In genomic region chr10:93248583-93249227, GRCh38 we compare ENCODE assay signal across 23 cellular contexts.
DNase-seq lines count a peak whose midpoint lies in the region; ATAC-seq and TF ChIP-seq lines count a peak whose summit lies in the region.
"Had no signal": no experiment of that assay in that cellular context is flagged by ENCODE, and none has a peak within 500 bp of the region (broad histone marks: within the 10 kb centered on the region; RNA-seq: fewer than 3 reads in every experiment).

No MANE protein-coding gene starts in this region.

- no CpG with 5 or more reads among the region's 19 CpGs for WGBS in H9 (ENCODE audit: extremely low coverage, insufficient read length, low lambda C conversion rate)
- WGBS in mesendoderm (ENCODE audit: extremely low coverage, insufficient coverage, low lambda C conversion rate), result no CpG with 5 or more reads among the region's 19 CpGs
- 54 to 57% methylated on average over 19 of the region's 19 CpGs for WGBS in heart right ventricle, 2 donors

- H3K9ac ChIP-seq in H9 (ENCODE audit: extremely low read depth, insufficient read length, low read length) (no peak overlapping the region), mesendoderm (ENCODE audit: low read length) (no peak overlapping the region)

- no peak overlapping the region for H2AK5ac ChIP-seq in H9 (ENCODE audit: insufficient read length, low read length)
- H2AK5ac ChIP-seq in mesendoderm (ENCODE audit: low read length), result peak overlapping the region; percentile 63

- H3K56ac ChIP-seq in H9 (ENCODE audit: insufficient read length, low read depth, low read length), result no peak overlapping the region
- peak overlapping the region; percentile 77 for H3K56ac ChIP-seq in mesendoderm (ENCODE audit: low read length)

- H3T11ph ChIP-seq in H9 (ENCODE audit: low read length), result no peak overlapping the region

- H4K8ac ChIP-seq in H9 (replicated peaks; ENCODE audit: insufficient read length, low read depth, low read length) (no peak overlapping the region), mesendoderm (ENCODE audit: low read depth, low read length) (no peak overlapping the region)

- H3K79me1 ChIP-seq in H9 (ENCODE audit: insufficient read depth, low read depth, low read length, poor library complexity, severe bottlenecking), result no peaks in the 10 kb centered on the region
- no peaks in the 10 kb centered on the region for H3K79me1 ChIP-seq in mesendoderm (ENCODE audit: low read length)

- H3K4ac ChIP-seq in H9 (ENCODE audit: low read depth, low read length) (no peak overlapping the region), mesendoderm (ENCODE audit: low read depth, low read length) (no peak overlapping the region)

- intact Hi-C loops in heart right ventricle (cut with DNase I), result no loop called here

- H3K27ac ChIP-seq in H9 (ENCODE audit: insufficient read length, low read depth, low read length) (no peak overlapping the region), mesendoderm (ENCODE audit: low read depth, low read length) (peak overlapping the region; percentile 82), heart right ventricle (no peak overlapping the region)
- H3K27ac ChIP-seq: SJSA1 had no signal

- H3K36me3 Mint-ChIP-seq in H9 (ENCODE audit: insufficient read depth in 1 of 3, low read depth in 3 of 3) (peaks cover 0 to 2% (median 0%) of the 10 kb centered on the region in 3 experiments; a peak in 2 of 7 replicates), WTC11 (no peaks in the 10 kb centered on the region)
- H3K36me3 Mint-ChIP-seq: CD14-positive monocyte, T-cell had no signal

- no peaks in the 10 kb centered on the region for H3K36me3 ChIP-seq in mesendoderm (ENCODE audit: control insufficient read depth, insufficient read depth, low read length)
- no peaks in the 10 kb centered on the region for H3K36me3 ChIP-seq in heart right ventricle
- H3K36me3 ChIP-seq: BE2C, MG63, SJSA1 had no signal

- H3K27me3 ChIP-seq in H9 (ENCODE audit: insufficient read depth, low read length), result no peaks in the 10 kb centered on the region
- H3K27me3 ChIP-seq in mesendoderm (ENCODE audit: insufficient read depth, low read length, poor library complexity), result no peaks in the 10 kb centered on the region
- peaks cover 0 to 19% (median 6%) of the 10 kb centered on the region in 7 donors for H3K27me3 ChIP-seq in heart right ventricle
- H3K27me3 ChIP-seq: BE2C, MG63, SJSA1 had no signal

- peak; percentile 57 for ATAC-seq in WTC11
- ATAC-seq in heart right ventricle, result no peak
- ATAC-seq in GM19463 (IDR thresholded peaks at IDR 0.05; ENCODE audit: unreplicated experiment), result no peak
- ATAC-seq: GM12878, T-cell had no signal

- no peak overlapping the region for H2AFZ ChIP-seq in H9 (ENCODE audit: low read length)

- H3K4me2 ChIP-seq in H9 (ENCODE audit: insufficient read depth, insufficient read length, low read length) (no peak overlapping the region), mesendoderm (ENCODE audit: low read length) (no peak overlapping the region)

- H2BK12ac ChIP-seq in H9 (ENCODE audit: insufficient read length, low read depth, low read length), result no peak overlapping the region

- no peak overlapping the region for H4K91ac ChIP-seq in H9 (ENCODE audit: insufficient read length, low read depth, low read length)

- H3K18ac ChIP-seq in H9 (ENCODE audit: insufficient read length, low read depth, low read length) (no peak overlapping the region), mesendoderm (ENCODE audit: low read length) (peak overlapping the region; percentile 56)

- peaks cover 23 to 28% of the 10 kb centered on the region in 2 experiments for H3K4me1 Mint-ChIP-seq in H9
- peaks cover 29% of the 10 kb centered on the region for H3K4me1 Mint-ChIP-seq in WTC11
- H3K4me1 Mint-ChIP-seq: CD14-positive monocyte, T-cell had no signal

- H4K20me1 ChIP-seq in H9 (ENCODE audit: control insufficient read depth, insufficient read depth, insufficient read length), result no peaks in the 10 kb centered on the region

- H4K5ac ChIP-seq in H9 (ENCODE audit: insufficient read length, low read depth, low read length) (no peak overlapping the region), mesendoderm (ENCODE audit: low read length) (no peak overlapping the region)

- no peak overlapping the region for H3K23ac ChIP-seq in H9 (ENCODE audit: insufficient read length, low read depth, low read length)
- no peak overlapping the region for H3K23ac ChIP-seq in mesendoderm (ENCODE audit: low read length)

- H2BK15ac ChIP-seq in H9 (ENCODE audit: low read depth, low read length) (no peak overlapping the region), mesendoderm (replicated peaks; ENCODE audit: low read depth) (no peak overlapping the region)

- no peaks in the 10 kb centered on the region for H3K23me2 ChIP-seq in H9 (ENCODE audit: insufficient read length, low read depth, low read length, poor library complexity, severe bottlenecking)

- H3K27me3 Mint-ChIP-seq in H9 (ENCODE audit: low read depth), result no peaks in the 10 kb centered on the region; the same call in none of the 2 replicates
- peaks cover 9% of the 10 kb centered on the region for H3K27me3 Mint-ChIP-seq in WTC11 (ENCODE audit: low read depth)

- H3K4me3 ChIP-seq in mesendoderm (ENCODE audit: low read length) (no peak overlapping the region), heart right ventricle (no peak overlapping the region)
- H3K4me3 ChIP-seq: GM12878, MG63, SJSA1 had no signal

- no peaks in the 10 kb centered on the region for H3K79me2 ChIP-seq in H9 (ENCODE audit: insufficient read depth, low read length)
- H3K79me2 ChIP-seq in mesendoderm (ENCODE audit: control insufficient read depth, insufficient read depth, low read length), result no peaks in the 10 kb centered on the region

- H3K9me3 ChIP-seq in H9 (ENCODE audit: control insufficient read depth, low read depth, low read length) (no peaks in the 10 kb centered on the region), heart right ventricle (no peaks in the 10 kb centered on the region)
- H3K9me3 ChIP-seq: BE2C, MG63, SJSA1 had no signal

- POLR2A ChIA-PET in WTC11 (lab: Charles Lee), result no interaction called here

- no peak overlapping the region for H3K4me3 Mint-ChIP-seq in H9
- no peak overlapping the region for H3K4me3 Mint-ChIP-seq in WTC11
- H3K4me3 Mint-ChIP-seq: CD14-positive monocyte, T-cell had no signal

- no peaks in the 10 kb centered on the region; a peak in 1 of 5 replicates for H3K9me3 Mint-ChIP-seq in H9
- H3K9me3 Mint-ChIP-seq in WTC11, result peaks cover 5% of the 10 kb centered on the region; the same call in 1 of the 2 replicates
- H3K9me3 Mint-ChIP-seq: T-cell had no signal

- no peak overlapping the region; a peak in 1 of 7 replicates for H3K27ac Mint-ChIP-seq in H9
- H3K27ac Mint-ChIP-seq in WTC11, result no peak overlapping the region
- H3K27ac Mint-ChIP-seq: CD14-positive monocyte, T-cell had no signal

- H3K14ac ChIP-seq in H9 (ENCODE audit: insufficient read depth, low read length), result no peak overlapping the region

- DNase-seq in D341Med (ENCODE audit: low spot score) (peak; percentile 57), H9 (peak; percentile 32), WTC11 (ENCODE audit: low spot score) (no peak), mesendoderm (peak; percentile 52), heart right ventricle (no peak), nucleus accumbens (lab: John Stamatoyannopoulos, UW) (no peak)
- DNase-seq: 8988T, ACHN, BE2C, Calu3, GDM1, KG1, MG63, NCI-H187 treated with DMSO at 0.1 percent for 48 hours, NCI-H2171 treated with DMSO at 0.1 percent for 48 hours, NCI-H524, Right ventricle myocardium superior, RPMI8226, T-cell had no signal

- no peak overlapping the region for H2BK20ac ChIP-seq in H9 (ENCODE audit: low read depth, low read length, poor library complexity, severe bottlenecking)

- H3K4me1 ChIP-seq in H9 (ENCODE audit: insufficient read depth, low read length) (no peaks in the 10 kb centered on the region; the same call in 1 of the 2 replicates), mesendoderm (ENCODE audit: control insufficient read depth, low read depth, low read length) (peaks cover 6% of the 10 kb centered on the region), heart right ventricle (no peaks in the 10 kb centered on the region)
- H3K4me1 ChIP-seq: BE2C had no signal

- H2BK120ac ChIP-seq in H9 (ENCODE audit: low read depth, low read length, poor library complexity, severe bottlenecking) (no peak overlapping the region), mesendoderm (ENCODE audit: low read depth, low read length) (no peak overlapping the region)

- TF ChIP-seq CTCF in H9 (conservative IDR thresholded peaks at IDR 0.05) (no peak), WTC11 (IDR thresholded peaks at IDR 0.05) (no peak), heart right ventricle (IDR thresholded peaks at IDR 0.05) (no peak)

- H2BK5ac ChIP-seq in H9 (ENCODE audit: insufficient read length, low read length), result no peak overlapping the region
- peak overlapping the region; percentile 73 for H2BK5ac ChIP-seq in mesendoderm (ENCODE audit: low read length)

- CTCF ChIA-PET in WTC11 (lab: Charles Lee), result no interaction called here

TF ChIP-seq in WTC11, 78 proteins besides CTCF, POLR2A, EP300 and RAD21:
- no peak for TF ChIP-seq NFYB (CRISPR knock-in tag; conservative IDR thresholded peaks at IDR 0.05; ENCODE audit: low read depth)
- TF ChIP-seq ZMAT4 (CRISPR knock-in tag; IDR thresholded peaks at IDR 0.05), result no peak
- peak; percentile 76 for TF ChIP-seq ZNF423 (CRISPR knock-in tag; IDR thresholded peaks at IDR 0.05)
- TF ChIP-seq PREB (CRISPR knock-in tag; IDR thresholded peaks at IDR 0.05; ENCODE audit: borderline replicate concordance), result no peak
- no peak for TF ChIP-seq TEAD4 (CRISPR knock-in tag; IDR thresholded peaks at IDR 0.05)
- peak; percentile 36; the same call in 1 of the 2 replicates for TF ChIP-seq ZNF121 (CRISPR knock-in tag; IDR thresholded peaks at IDR 0.05)

Comparison
In these comparisons a context has a peak if more than half of its experiments do, and no peak if none do; other contexts are left out.
1. DNase-seq: peak in D341Med (single experiment), H9 (single experiment) and mesendoderm (single experiment); none in WTC11 (single experiment), heart right ventricle (0 of 2) and nucleus accumbens (0 of 56).